7 cellular contexts compared by ENCODE assay signal in the genomic region with DNA sequence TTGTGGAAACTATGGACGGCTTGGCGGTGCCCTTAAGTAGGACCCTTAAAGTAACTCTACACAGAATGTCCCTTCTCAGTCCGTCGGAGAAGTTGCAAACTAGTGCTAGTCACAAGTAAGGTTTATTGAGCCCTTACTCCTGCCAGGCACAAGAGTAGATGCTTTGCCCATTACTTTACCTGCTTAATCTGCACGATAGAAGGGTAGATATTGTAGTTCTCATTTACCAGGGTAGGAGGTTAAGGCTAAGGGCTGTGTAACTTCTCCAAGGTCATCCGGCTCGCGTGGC. TPM values are rescaled to one million over a fixed set of nuclear protein-coding genes. Genes with fewer than 3 reads are reported as not detected.
DNase-seq lines count a peak whose midpoint lies in the region; ATAC-seq and TF ChIP-seq lines count a peak whose summit lies in the region.

No MANE protein-coding gene starts in this region.

- no peaks in the 10 kb centered on the region for H3K79me2 ChIP-seq in PC-9 (ENCODE audit: low read depth)

- intact Hi-C loops in PC-9 (cut with micrococcal nuclease; ENCODE audit: unreplicated experiment) = no loop called here

- H3K9me3 ChIP-seq in PC-9 (ENCODE audit: insufficient read depth, low read depth) = no peaks in the 10 kb centered on the region; the same call in 1 of the 2 replicates

- BruUV-seq in PC-9 (replicated peaks; lab: Mats Ljungman, UMichigan) = no TSS peak

- no peaks in the 10 kb centered on the region for H3F3A ChIP-seq in PC-9 (ENCODE audit: insufficient read depth, low read depth)

- peaks cover 7% of the 10 kb centered on the region for H3K4me1 ChIP-seq in PC-9 (replicated peaks; ENCODE audit: insufficient read depth)

- peaks cover 51% of the 10 kb centered on the region for H3K27me3 ChIP-seq in PC-9 (ENCODE audit: insufficient read depth, low read depth)

- no peaks in the 10 kb centered on the region for H3K36me3 ChIP-seq in PC-9 (ENCODE audit: low read depth)

- DNase-seq in PC-9 (no peak), fibroblast of mammary gland (ENCODE audit: low read depth) (no peak), retinal pigment epithelial cell (ENCODE audit: low read depth) (no peak), omental fat pad (ENCODE audit: low spot score) (no peak)
- no peak for DNase-seq in stimulated activated CD8-positive, alpha-beta memory T cell treated with anti-CD3 and anti-CD28 coated beads, Interleukin-4, amount 100 ng/mL, for 48 hours

- H3K4me3 ChIP-seq in PC-9 (peak overlapping the region; percentile 85), fibroblast of mammary gland (ENCODE audit: control insufficient read depth, low read depth, low read length) (peak overlapping the region; percentile 63), retinal pigment epithelial cell (ENCODE audit: low read length) (peak overlapping the region; percentile 64)

- POLR2A ChIA-PET in PC-9 (lab: Charles Lee; ENCODE audit: unreplicated experiment) = no interaction called here

- no peaks in the 10 kb centered on the region; the same call in 1 of the 2 replicates for H3K9me2 ChIP-seq in PC-9 (ENCODE audit: insufficient read depth)

- H3K27ac ChIP-seq in PC-9 = no peak overlapping the region

- CTCF ChIA-PET in PC-9 (lab: Charles Lee) = no interaction called here

- no peak for TF ChIP-seq CTCF in PC-9 (conservative IDR thresholded peaks at IDR 0.05)
- TF ChIP-seq CTCF in fibroblast of mammary gland (conservative IDR thresholded peaks at IDR 0.05; ENCODE audit: control insufficient read depth, insufficient read depth, low read depth, low read length) = no peak
- TF ChIP-seq CTCF in retinal pigment epithelial cell (conservative IDR thresholded peaks at IDR 0.05; ENCODE audit: low read depth, low read length) = no peak
- no peak for TF ChIP-seq CTCF in omental fat pad (IDR thresholded peaks at IDR 0.05)

- peak; percentile 6 for ATAC-seq in GM21360 (IDR thresholded peaks at IDR 0.05; ENCODE audit: unreplicated experiment)
- no peak for ATAC-seq in GM19452 (IDR thresholded peaks at IDR 0.05; ENCODE audit: unreplicated experiment)
- ATAC-seq in omental fat pad (ENCODE audit: low FRiP score) = no peak

- H4K20me1 ChIP-seq in PC-9 (ENCODE audit: insufficient read depth) = no peaks in the 10 kb centered on the region

- H3K4me2 ChIP-seq in PC-9 = peak overlapping the region; percentile 100

- H2AFZ ChIP-seq in PC-9 = peak overlapping the region; percentile 81

RNA-seq across cellular contexts. Expression of a gene that starts 0.5 kb away (rescaled TPM):
- total RNA-seq in PC-9 (2021) = not detected in 2 replicates
- 1 to 10 TPM; 2.3 to 4.6 (median 4.0) TPM for total RNA-seq in omental fat pad

RNA-seq across cellular contexts. Expression of a gene that starts 47.4 kb away (rescaled TPM):
- total RNA-seq in PC-9 (2021) (30.4 and 36.3 TPM in 2 replicates), omental fat pad (10 to 100 TPM; 37.7 to 71.4 (median 53.7) TPM)
